Comparison of ENCODE assay signal across 1 cellular context in genomic region chr15:40873625-40874561, GRCh38.
A peak's percentile ranks its signal among the peaks of the same experiment; 100 is the strongest.
TF ChIP-seq lines count a peak whose summit lies in the region.

Gene RHOV (minus strand): TSS chr15:40874234. CDS start chr15:40874139, 95 bp downstream.

TF ChIP-seq in HepG2, 621 proteins besides CTCF, POLR2A, EP300 and RAD21 (continued from another document and continues in another):
- TF ChIP-seq ZFAT (CRISPR knock-in tag; conservative IDR thresholded peaks at IDR 0.05), result no peak
- no peak for TF ChIP-seq NKX3-1 (CRISPR knock-in tag; IDR thresholded peaks at IDR 0.05)
- no peak for TF ChIP-seq ZIK1 (CRISPR knock-in tag; IDR thresholded peaks at IDR 0.05; ENCODE audit: borderline replicate concordance, low read depth)
- TF ChIP-seq, protein P1, sequence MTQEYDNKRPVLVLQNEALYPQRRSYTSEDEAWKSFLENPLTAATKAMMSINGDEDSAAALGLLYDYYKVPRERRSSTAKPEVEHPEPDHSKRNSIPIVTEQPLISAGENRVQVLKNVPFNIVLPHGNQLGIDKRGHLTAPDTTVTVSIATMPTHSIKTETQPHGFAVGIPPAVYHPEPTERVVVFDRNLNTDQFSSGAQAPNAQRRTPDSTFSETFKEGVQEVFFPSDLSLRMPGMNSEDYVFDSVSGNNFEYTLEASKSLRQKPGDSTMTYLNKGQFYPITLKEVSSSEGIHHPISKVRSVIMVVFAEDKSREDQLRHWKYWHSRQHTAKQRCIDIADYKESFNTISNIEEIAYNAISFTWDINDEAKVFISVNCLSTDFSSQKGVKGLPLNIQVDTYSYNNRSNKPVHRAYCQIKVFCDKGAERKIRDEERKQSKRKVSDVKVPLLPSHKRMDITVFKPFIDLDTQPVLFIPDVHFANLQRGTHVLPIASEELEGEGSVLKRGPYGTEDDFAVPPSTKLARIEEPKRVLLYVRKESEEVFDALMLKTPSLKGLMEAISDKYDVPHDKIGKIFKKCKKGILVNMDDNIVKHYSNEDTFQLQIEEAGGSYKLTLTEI (CRISPR knock-in tag; conservative IDR thresholded peaks at IDR 0.05), result no peak
- peak; percentile 74 for TF ChIP-seq ZNF629 (CRISPR knock-in tag; conservative IDR thresholded peaks at IDR 0.05)
- no peak for TF ChIP-seq ZBTB20 (CRISPR knock-in tag; IDR thresholded peaks at IDR 0.05; ENCODE audit: borderline replicate concordance, low read depth)
- TF ChIP-seq CHCHD3 (CRISPR knock-in tag; IDR thresholded peaks at IDR 0.05), result no peak
- TF ChIP-seq, protein P2, sequence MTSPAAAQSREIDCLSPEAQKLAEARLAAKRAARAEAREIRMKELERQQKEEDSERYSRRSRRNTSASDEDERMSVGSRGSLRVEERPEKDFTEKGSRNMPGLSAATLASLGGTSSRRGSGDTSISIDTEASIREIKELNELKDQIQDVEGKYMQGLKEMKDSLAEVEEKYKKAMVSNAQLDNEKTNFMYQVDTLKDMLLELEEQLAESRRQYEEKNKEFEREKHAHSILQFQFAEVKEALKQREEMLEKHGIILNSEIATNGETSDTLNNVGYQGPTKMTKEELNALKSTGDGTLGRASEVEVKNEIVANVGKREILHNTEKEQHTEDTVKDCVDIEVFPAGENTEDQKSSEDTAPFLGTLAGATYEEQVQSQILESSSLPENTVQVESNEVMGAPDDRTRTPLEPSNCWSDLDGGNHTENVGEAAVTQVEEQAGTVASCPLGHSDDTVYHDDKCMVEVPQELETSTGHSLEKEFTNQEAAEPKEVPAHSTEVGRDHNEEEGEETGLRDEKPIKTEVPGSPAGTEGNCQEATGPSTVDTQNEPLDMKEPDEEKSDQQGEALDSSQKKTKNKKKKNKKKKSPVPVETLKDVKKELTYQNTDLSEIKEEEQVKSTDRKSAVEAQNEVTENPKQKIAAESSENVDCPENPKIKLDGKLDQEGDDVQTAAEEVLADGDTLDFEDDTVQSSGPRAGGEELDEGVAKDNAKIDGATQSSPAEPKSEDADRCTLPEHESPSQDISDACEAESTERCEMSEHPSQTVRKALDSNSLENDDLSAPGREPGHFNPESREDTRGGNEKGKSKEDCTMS (CRISPR knock-in tag; conservative IDR thresholded peaks at IDR 0.05), result no peak
- no peak for TF ChIP-seq ZNF10 (CRISPR knock-in tag; IDR thresholded peaks at IDR 0.05; ENCODE audit: borderline replicate concordance, low read depth)
- no peak for TF ChIP-seq ZNF816 (CRISPR knock-in tag; IDR thresholded peaks at IDR 0.05; ENCODE audit: borderline replicate concordance)
- TF ChIP-seq CENPT (CRISPR knock-in tag; IDR thresholded peaks at IDR 0.05; ENCODE audit: low read depth), result no peak
- TF ChIP-seq ZNF232 (CRISPR knock-in tag; IDR thresholded peaks at IDR 0.05; ENCODE audit: borderline replicate concordance), result no peak
- TF ChIP-seq, protein P3, sequence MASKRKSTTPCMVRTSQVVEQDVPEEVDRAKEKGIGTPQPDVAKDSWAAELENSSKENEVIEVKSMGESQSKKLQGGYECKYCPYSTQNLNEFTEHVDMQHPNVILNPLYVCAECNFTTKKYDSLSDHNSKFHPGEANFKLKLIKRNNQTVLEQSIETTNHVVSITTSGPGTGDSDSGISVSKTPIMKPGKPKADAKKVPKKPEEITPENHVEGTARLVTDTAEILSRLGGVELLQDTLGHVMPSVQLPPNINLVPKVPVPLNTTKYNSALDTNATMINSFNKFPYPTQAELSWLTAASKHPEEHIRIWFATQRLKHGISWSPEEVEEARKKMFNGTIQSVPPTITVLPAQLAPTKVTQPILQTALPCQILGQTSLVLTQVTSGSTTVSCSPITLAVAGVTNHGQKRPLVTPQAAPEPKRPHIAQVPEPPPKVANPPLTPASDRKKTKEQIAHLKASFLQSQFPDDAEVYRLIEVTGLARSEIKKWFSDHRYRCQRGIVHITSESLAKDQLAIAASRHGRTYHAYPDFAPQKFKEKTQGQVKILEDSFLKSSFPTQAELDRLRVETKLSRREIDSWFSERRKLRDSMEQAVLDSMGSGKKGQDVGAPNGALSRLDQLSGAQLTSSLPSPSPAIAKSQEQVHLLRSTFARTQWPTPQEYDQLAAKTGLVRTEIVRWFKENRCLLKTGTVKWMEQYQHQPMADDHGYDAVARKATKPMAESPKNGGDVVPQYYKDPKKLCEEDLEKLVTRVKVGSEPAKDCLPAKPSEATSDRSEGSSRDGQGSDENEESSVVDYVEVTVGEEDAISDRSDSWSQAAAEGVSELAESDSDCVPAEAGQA (IDR thresholded peaks at IDR 0.05; ENCODE audit: low read depth), result no peak
- TF ChIP-seq, protein P3 (CRISPR knock-in tag; IDR thresholded peaks at IDR 0.05; ENCODE audit: borderline replicate concordance), result no peak
- TF ChIP-seq, protein P4, sequence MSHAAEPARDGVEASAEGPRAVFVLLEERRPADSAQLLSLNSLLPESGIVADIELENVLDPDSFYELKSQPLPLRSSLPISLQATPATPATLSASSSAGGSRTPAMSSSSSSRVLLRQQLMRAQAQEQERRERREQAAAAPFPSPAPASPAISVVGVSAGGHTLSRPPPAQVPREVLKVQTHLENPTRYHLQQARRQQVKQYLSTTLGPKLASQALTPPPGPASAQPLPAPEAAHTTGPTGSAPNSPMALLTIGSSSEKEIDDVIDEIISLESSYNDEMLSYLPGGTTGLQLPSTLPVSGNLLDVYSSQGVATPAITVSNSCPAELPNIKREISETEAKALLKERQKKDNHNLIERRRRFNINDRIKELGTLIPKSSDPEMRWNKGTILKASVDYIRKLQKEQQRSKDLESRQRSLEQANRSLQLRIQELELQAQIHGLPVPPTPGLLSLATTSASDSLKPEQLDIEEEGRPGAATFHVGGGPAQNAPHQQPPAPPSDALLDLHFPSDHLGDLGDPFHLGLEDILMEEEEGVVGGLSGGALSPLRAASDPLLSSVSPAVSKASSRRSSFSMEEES (CRISPR knock-in tag; IDR thresholded peaks at IDR 0.05), result no peak
- TF ChIP-seq ZNF30 (CRISPR knock-in tag; IDR thresholded peaks at IDR 0.05), result no peak
- TF ChIP-seq MAX (IDR thresholded peaks at IDR 0.05), result peak; percentile 59; the same call in 1 of the 2 replicates
- no peak for TF ChIP-seq EHMT2 (IDR thresholded peaks at IDR 0.05; ENCODE audit: borderline replicate concordance, low read depth, low read length)
- TF ChIP-seq TCF7 (IDR thresholded peaks at IDR 0.05; ENCODE audit: low read depth), result no peak
- TF ChIP-seq MIER2 (CRISPR knock-in tag; IDR thresholded peaks at IDR 0.05), result no peak
- TF ChIP-seq ZNF883 (CRISPR knock-in tag; IDR thresholded peaks at IDR 0.05; ENCODE audit: not compliant biosample characterization), result peak; percentile 45
- TF ChIP-seq ZNF20 (CRISPR knock-in tag; IDR thresholded peaks at IDR 0.05), result no peak
- no peak for TF ChIP-seq ETV6 (CRISPR knock-in tag; conservative IDR thresholded peaks at IDR 0.05)
- no peak for TF ChIP-seq SNAPC2 (CRISPR knock-in tag; IDR thresholded peaks at IDR 0.05)
- TF ChIP-seq SRSF4 (IDR thresholded peaks at IDR 0.05; ENCODE audit: low read depth, low read length, poor library complexity, severe bottlenecking), result no peak
- TF ChIP-seq ZNF275 (CRISPR knock-in tag; IDR thresholded peaks at IDR 0.05; ENCODE audit: borderline replicate concordance), result no peak
- no peak for TF ChIP-seq NR3C1 (CRISPR knock-in tag; IDR thresholded peaks at IDR 0.05)
- no peak for TF ChIP-seq ZNF101 (CRISPR knock-in tag; IDR thresholded peaks at IDR 0.05; ENCODE audit: borderline replicate concordance, low read depth)
- TF ChIP-seq NR2C2 (CRISPR knock-in tag; IDR thresholded peaks at IDR 0.05; ENCODE audit: borderline replicate concordance), result no peak
- TF ChIP-seq ZNF678 (CRISPR knock-in tag; IDR thresholded peaks at IDR 0.05), result no peak
- TF ChIP-seq FOXO1 (CRISPR knock-in tag; IDR thresholded peaks at IDR 0.05), result no peak
- TF ChIP-seq, protein P5, sequence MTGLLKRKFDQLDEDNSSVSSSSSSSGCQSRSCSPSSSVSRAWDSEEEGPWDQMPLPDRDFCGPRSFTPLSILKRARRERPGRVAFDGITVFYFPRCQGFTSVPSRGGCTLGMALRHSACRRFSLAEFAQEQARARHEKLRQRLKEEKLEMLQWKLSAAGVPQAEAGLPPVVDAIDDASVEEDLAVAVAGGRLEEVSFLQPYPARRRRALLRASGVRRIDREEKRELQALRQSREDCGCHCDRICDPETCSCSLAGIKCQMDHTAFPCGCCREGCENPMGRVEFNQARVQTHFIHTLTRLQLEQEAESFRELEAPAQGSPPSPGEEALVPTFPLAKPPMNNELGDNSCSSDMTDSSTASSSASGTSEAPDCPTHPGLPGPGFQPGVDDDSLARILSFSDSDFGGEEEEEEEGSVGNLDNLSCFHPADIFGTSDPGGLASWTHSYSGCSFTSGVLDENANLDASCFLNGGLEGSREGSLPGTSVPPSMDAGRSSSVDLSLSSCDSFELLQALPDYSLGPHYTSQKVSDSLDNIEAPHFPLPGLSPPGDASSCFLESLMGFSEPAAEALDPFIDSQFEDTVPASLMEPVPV (CRISPR knock-in tag; IDR thresholded peaks at IDR 0.05), result no peak
- TF ChIP-seq NFATC3 (CRISPR knock-in tag; IDR thresholded peaks at IDR 0.05), result no peak
- peak; percentile 51; the same call in 1 of the 2 replicates for TF ChIP-seq ZSCAN31 (CRISPR knock-in tag; IDR thresholded peaks at IDR 0.05; ENCODE audit: low read depth)
- no peak for TF ChIP-seq DPF2 (CRISPR knock-in tag; IDR thresholded peaks at IDR 0.05; ENCODE audit: borderline replicate concordance, low read depth)
